In the genomic region with DNA sequence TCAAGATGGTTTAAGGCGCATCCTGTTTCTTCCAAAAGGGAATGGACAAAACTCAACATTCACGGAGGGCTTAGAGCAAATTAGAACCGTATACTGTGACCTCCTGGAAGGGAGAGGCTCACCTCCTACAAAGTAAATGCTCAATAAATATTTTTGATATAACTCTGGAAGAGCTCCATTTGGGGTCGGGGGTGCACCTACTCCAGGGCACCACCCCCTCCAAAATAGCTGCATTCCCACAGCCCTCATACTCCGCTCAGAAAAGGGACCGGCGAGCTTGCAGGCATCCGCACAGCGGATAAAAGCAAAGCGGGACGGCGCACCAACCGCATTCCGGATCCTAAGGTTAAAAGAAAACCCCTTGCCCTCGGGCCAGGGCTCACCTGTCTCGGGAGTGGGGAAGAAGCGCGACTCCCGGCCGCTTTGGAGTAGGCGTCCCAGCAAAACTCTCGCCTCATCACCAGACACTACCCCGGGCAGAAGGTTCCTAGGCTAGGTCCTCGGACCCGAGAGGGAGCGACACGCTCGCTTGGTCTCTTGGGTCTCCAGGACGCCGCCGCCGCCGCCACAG, we compare ENCODE assay signal across 8 cellular contexts. TPM values are rescaled to one million over a fixed set of nuclear protein-coding genes. Genes with fewer than 3 reads are reported as not detected.
DNase-seq lines count a peak whose midpoint lies in the region; ATAC-seq and TF ChIP-seq lines count a peak whose summit lies in the region.

No MANE protein-coding gene starts in this region.

- H2BK15ac ChIP-seq in mesenchymal stem cell (ENCODE audit: low read depth, poor library complexity, severe bottlenecking): peak overlapping the region; percentile 77

- no peak for ATAC-seq in HG02798 (IDR thresholded peaks at IDR 0.05; ENCODE audit: poor library complexity, unreplicated experiment)
- ATAC-seq in GM21360 (IDR thresholded peaks at IDR 0.05; ENCODE audit: unreplicated experiment): no peak

- H3K23ac ChIP-seq in mesenchymal stem cell (ENCODE audit: low read length in 2 of 2): peak overlapping the region in 1 of 2 experiments; percentile 47

- peaks cover 0 to 16% of the 10 kb centered on the region in 2 experiments for H3K36me3 ChIP-seq in mesenchymal stem cell (ENCODE audit: control insufficient read depth in 1 of 2, insufficient read depth in 2 of 2, low read depth in 1 of 2, low read length in 2 of 2)

- H3K4me1 Mint-ChIP-seq in MCF 10A (ENCODE audit: insufficient read depth, unreplicated experiment): peaks cover 18% of the 10 kb centered on the region

- DNase-seq in EL (peak; percentile 26), HL-60 (ENCODE audit: low read depth in 1 of 2, low spot score in 1 of 2) (no peak), MCF 10A (ENCODE audit: unreplicated experiment) (no peak), mesenchymal stem cell (no peak), NCI-H345 (lab: John Stamatoyannopoulos, UW) (no peak), HT-29 (ENCODE audit: low spot score) (no peak)

- no peaks in the 10 kb centered on the region for H3K27me3 Mint-ChIP-seq in MCF 10A (ENCODE audit: insufficient read depth, unreplicated experiment)

- H3K27me3 ChIP-seq in HL-60 (ENCODE audit: insufficient read depth, poor library complexity, severe bottlenecking): no peaks in the 10 kb centered on the region
- no peaks in the 10 kb centered on the region for H3K27me3 ChIP-seq in mesenchymal stem cell (ENCODE audit: control insufficient read depth in 1 of 2, insufficient read depth in 1 of 2, low read length in 2 of 2)

- no peak overlapping the region for H2AK5ac ChIP-seq in mesenchymal stem cell (ENCODE audit: low read length, severe bottlenecking)

- peak overlapping the region; percentile 98 for H3K4me3 Mint-ChIP-seq in MCF 10A (ENCODE audit: unreplicated experiment)

- H2BK5ac ChIP-seq in mesenchymal stem cell (ENCODE audit: low read depth, low read length, poor library complexity, severe bottlenecking): no peak overlapping the region

- WGBS in mesenchymal stem cell: under 1% methylated on average over 33 of the region's 33 CpGs

- CTCF ChIA-PET in MCF 10A (lab: Yijun Ruan, JAX): interaction anchor here (0.6 to 0.7 kb wide), 4 partner anchors 17 to 471 kb away, joined by 3 to 5 read pairs (median 3); no protein-coding TSS in a partner anchor

- peak overlapping the region; percentile 56 for H4K91ac ChIP-seq in mesenchymal stem cell (ENCODE audit: low read length)

- H3K4ac ChIP-seq in mesenchymal stem cell (ENCODE audit: low read depth in 1 of 2, low read length in 2 of 2): no peak overlapping the region

- H2AFZ ChIP-seq in mesenchymal stem cell (ENCODE audit: low read depth, low read length): peak overlapping the region; percentile 77

- peaks cover 4% of the 10 kb centered on the region for H3K9me3 Mint-ChIP-seq in MCF 10A (ENCODE audit: unreplicated experiment)

- H3K9me3 ChIP-seq in mesenchymal stem cell (ENCODE audit: control insufficient read depth, low read length): no peaks in the 10 kb centered on the region

- H3K79me1 ChIP-seq in mesenchymal stem cell (replicated peaks; ENCODE audit: low read length, poor library complexity, severe bottlenecking): peaks cover 19% of the 10 kb centered on the region

- peak overlapping the region; percentile 96 for H3K4me2 ChIP-seq in mesenchymal stem cell (ENCODE audit: low read length, poor library complexity, severe bottlenecking)

- H3K14ac ChIP-seq in mesenchymal stem cell (ENCODE audit: low read length in 2 of 2): no peak overlapping the region

- H2BK12ac ChIP-seq in mesenchymal stem cell (ENCODE audit: low read length in 2 of 2): no peak overlapping the region

- H3K4me1 ChIP-seq in mesenchymal stem cell (ENCODE audit: control insufficient read depth, insufficient read depth, low read depth, low read length): no peaks in the 10 kb centered on the region

- H4K8ac ChIP-seq in mesenchymal stem cell (ENCODE audit: low read length): peak overlapping the region; percentile 71

- H3K27ac Mint-ChIP-seq in MCF 10A (ENCODE audit: low read depth, unreplicated experiment): peak overlapping the region; percentile 94

- peak overlapping the region in 1 of 2 experiments; percentile 81 for H3K18ac ChIP-seq in mesenchymal stem cell (ENCODE audit: low read depth in 1 of 2, low read length in 2 of 2)

- peak overlapping the region; percentile 88 for H3K27ac ChIP-seq in HL-60 (replicated peaks)
- H3K27ac ChIP-seq in mesenchymal stem cell (ENCODE audit: low read length, poor library complexity, severe bottlenecking): peak overlapping the region; percentile 73

- no TSS peak for BruUV-seq in MCF 10A (replicated peaks; lab: Mats Ljungman, UMichigan)

- H3K36me3 Mint-ChIP-seq in MCF 10A (ENCODE audit: insufficient read depth, unreplicated experiment): peaks cover 1% of the 10 kb centered on the region

- TF ChIP-seq CTCF in HL-60 (IDR thresholded peaks at IDR 0.05; ENCODE audit: insufficient read depth, low read length) (no peak), MCF 10A (IDR thresholded peaks at IDR 0.05; ENCODE audit: unreplicated experiment) (no peak)

- intact Hi-C loops in MCF 10A (cut with micrococcal nuclease): loop anchor here (10.0 kb wide), 2 partner anchors 257 to 297 kb away; a partner anchor contains a TSS

- H3K4me3 ChIP-seq in HL-60 (replicated peaks; ENCODE audit: insufficient read depth, low read length) (peak overlapping the region; percentile 90), mesenchymal stem cell (ENCODE audit: insufficient read depth in 1 of 2, low read depth in 1 of 2, low read length in 2 of 2) (peak overlapping the region; percentile 88 to 97)

- POLR2A ChIA-PET in MCF 10A (lab: Yijun Ruan, JAX): interaction anchor here (0.5 to 7.9 kb wide), 42 partner anchors 9 to 1163 kb away, joined by 3 to 107 read pairs (median 4); a partner anchor contains a TSS

- no peak overlapping the region for H2BK120ac ChIP-seq in mesenchymal stem cell (ENCODE audit: low read depth, low read length)

- peak overlapping the region; percentile 95 for H3K9ac ChIP-seq in mesenchymal stem cell (ENCODE audit: low read length)

RNA-seq across cellular contexts. Expression of a gene that starts 0.4 kb away (rescaled TPM):
- 6.9 and 8.0 TPM in 2 replicates for total RNA-seq in MCF 10A (2022)
- polyA plus RNA-seq in mesenchymal stem cell (2013, experiment 1 of 2): 2.9 TPM
- 2.2 TPM for polyA plus RNA-seq in mesenchymal stem cell (2013, experiment 2 of 2)
- total RNA-seq in HT-29 (2014; rRNA removed; shearing (Covaris generic)): 3.0 and 4.8 TPM in 2 replicates

RNA-seq across cellular contexts. Expression of a gene that starts 0.9 kb away (rescaled TPM):
- 105 and 110 TPM in 2 replicates for total RNA-seq in MCF 10A (2022)
- polyA plus RNA-seq in mesenchymal stem cell (2013, experiment 1 of 2): 155 TPM
- 171 TPM for polyA plus RNA-seq in mesenchymal stem cell (2013, experiment 2 of 2)
- total RNA-seq in HT-29 (2014; rRNA removed; shearing (Covaris generic)): 93.7 and 94.2 TPM in 2 replicates
